8 cellular contexts compared by ENCODE assay signal in genomic region chr9:135499326-135500070, GRCh38. TPM values are rescaled to one million over a fixed set of nuclear protein-coding genes. Genes with fewer than 3 reads are reported as not detected.
DNase-seq lines count a peak whose midpoint lies in the region; ATAC-seq and TF ChIP-seq lines count a peak whose summit lies in the region.

No MANE protein-coding gene starts in this region.

- no peak overlapping the region for H3K4me3 ChIP-seq in CD4-positive, CD25-positive, alpha-beta regulatory T cell (ENCODE audit: low read depth, low read length)
- peak overlapping the region; percentile 90 for H3K4me3 ChIP-seq in osteoblast (ENCODE audit: insufficient read depth, low read length)
- H3K4me3 ChIP-seq in suprapubic skin = peak overlapping the region; percentile 63

- H3K27ac Mint-ChIP-seq in CD4-positive, CD25-positive, alpha-beta regulatory T cell = peak overlapping the region; percentile 5 to 74 (median 65)
- no peak overlapping the region for H3K27ac Mint-ChIP-seq in activated naive CD8-positive, alpha-beta T cell

- H3K4me3 Mint-ChIP-seq in CD4-positive, CD25-positive, alpha-beta regulatory T cell = peak overlapping the region; percentile 85 to 89 (median 88)
- peak overlapping the region; percentile 78 for H3K4me3 Mint-ChIP-seq in activated naive CD8-positive, alpha-beta T cell

- H2AFZ ChIP-seq in osteoblast (ENCODE audit: low read length) = peak overlapping the region; percentile 92

- H3K27me3 ChIP-seq in CD4-positive, CD25-positive, alpha-beta regulatory T cell (ENCODE audit: control insufficient read depth, insufficient read depth, low read length) = no peaks in the 10 kb centered on the region
- H3K27me3 ChIP-seq in osteoblast (ENCODE audit: insufficient read depth, low read length) = no peaks in the 10 kb centered on the region
- H3K27me3 ChIP-seq in suprapubic skin = no peaks in the 10 kb centered on the region

- WGBS in suprapubic skin = under 1% methylated on average over 32 of the region's 58 CpGs

- ATAC-seq in CD4-positive, CD25-positive, alpha-beta regulatory T cell (ENCODE audit: low read depth in 2 of 2) = peak; percentile 34 to 48
- peak; percentile 52 for ATAC-seq in GM21723 (IDR thresholded peaks at IDR 0.05; ENCODE audit: unreplicated experiment)

- H3K27me3 Mint-ChIP-seq in CD4-positive, CD25-positive, alpha-beta regulatory T cell = peaks cover 11% of the 10 kb centered on the region
- H3K27me3 Mint-ChIP-seq in activated naive CD8-positive, alpha-beta T cell = no peaks in the 10 kb centered on the region

- no peaks in the 10 kb centered on the region for H3K9me3 Mint-ChIP-seq in CD4-positive, CD25-positive, alpha-beta regulatory T cell
- no peaks in the 10 kb centered on the region for H3K9me3 Mint-ChIP-seq in activated naive CD8-positive, alpha-beta T cell (ENCODE audit: low read depth)

- TF ChIP-seq EP300 in suprapubic skin (IDR thresholded peaks at IDR 0.05) = no peak

- peak overlapping the region; percentile 47 for H3K27ac ChIP-seq in CD4-positive, CD25-positive, alpha-beta regulatory T cell (ENCODE audit: insufficient read depth, low read length, poor library complexity, severe bottlenecking)
- H3K27ac ChIP-seq in osteoblast (ENCODE audit: low read depth, low read length) = no peak overlapping the region
- H3K27ac ChIP-seq in suprapubic skin = peak overlapping the region; percentile 46

- peak overlapping the region; percentile 99 for H3K4me2 ChIP-seq in osteoblast (ENCODE audit: insufficient read depth, low read length)

- TF ChIP-seq CTCF in osteoblast (IDR thresholded peaks at IDR 0.05; ENCODE audit: extremely low read depth, low read depth, low read length) = no peak
- TF ChIP-seq CTCF in suprapubic skin (IDR thresholded peaks at IDR 0.05) = no peak

- H3K36me3 ChIP-seq in CD4-positive, CD25-positive, alpha-beta regulatory T cell (ENCODE audit: control insufficient read depth, insufficient read depth, low read length) = peaks cover 19% of the 10 kb centered on the region
- H3K36me3 ChIP-seq in osteoblast (ENCODE audit: insufficient read depth, low read length) = peaks cover 18% of the 10 kb centered on the region
- peaks cover 17% of the 10 kb centered on the region for H3K36me3 ChIP-seq in suprapubic skin

- peaks cover 19% of the 10 kb centered on the region for H4K20me1 ChIP-seq in osteoblast (ENCODE audit: insufficient read depth, low read length)

- no peaks in the 10 kb centered on the region for H3K9me3 ChIP-seq in CD4-positive, CD25-positive, alpha-beta regulatory T cell (ENCODE audit: control insufficient read depth in 2 of 2, low read length in 2 of 2)
- H3K9me3 ChIP-seq in osteoblast (ENCODE audit: low read depth, low read length) (no peaks in the 10 kb centered on the region), suprapubic skin (no peaks in the 10 kb centered on the region)

- H3K79me2 ChIP-seq in osteoblast (ENCODE audit: insufficient read depth, low read length) = peaks cover 19% of the 10 kb centered on the region

- peaks cover 0 to 29% (median 11%) of the 10 kb centered on the region in 4 donors for H3K4me1 Mint-ChIP-seq in CD4-positive, CD25-positive, alpha-beta regulatory T cell
- peaks cover 17% of the 10 kb centered on the region for H3K4me1 Mint-ChIP-seq in activated naive CD8-positive, alpha-beta T cell (ENCODE audit: low read depth)

- no peak for TF ChIP-seq POLR2A in suprapubic skin (IDR thresholded peaks at IDR 0.05)

- H3K4me1 ChIP-seq in CD4-positive, CD25-positive, alpha-beta regulatory T cell (ENCODE audit: control insufficient read depth, insufficient read depth, low read length, poor library complexity, severe bottlenecking) = peaks cover 28% of the 10 kb centered on the region
- peaks cover 11% of the 10 kb centered on the region for H3K4me1 ChIP-seq in osteoblast (ENCODE audit: insufficient read depth, low read length)
- peaks cover 32% of the 10 kb centered on the region for H3K4me1 ChIP-seq in suprapubic skin

- H3K36me3 Mint-ChIP-seq in CD4-positive, CD25-positive, alpha-beta regulatory T cell = peaks cover 10% of the 10 kb centered on the region
- H3K36me3 Mint-ChIP-seq in activated naive CD8-positive, alpha-beta T cell = peaks cover under 1% of the 10 kb centered on the region

- intact Hi-C loops in head of caudate nucleus (cut with DNase I) = no loop called here

- DNase-seq in CD4-positive, CD25-positive, alpha-beta regulatory T cell = peak; percentile 82 to 88 (median 82)
- DNase-seq in MV-4-11 (lab: John Stamatoyannopoulos, UW) (peak; percentile 77), SKM-1 treated with dmso at 0.1 percent for 144 hours (lab: John Stamatoyannopoulos, UW; ENCODE audit: unreplicated experiment) (peak; percentile 75), head of caudate nucleus (peak; percentile 95 to 100 (median 99)), osteoblast (ENCODE audit: insufficient read length, low spot score, missing footprints) (peak; percentile 98), suprapubic skin (ENCODE audit: low spot score in 2 of 2) (peak; percentile 97 to 98)

RNA-seq across cellular contexts. Expression of gene MRPS2, which starts 1.0 kb away (rescaled TPM):
- total RNA-seq in CD4-positive, CD25-positive, alpha-beta regulatory T cell = 18.1 TPM
- polyA plus RNA-seq in CD4-positive, CD25-positive, alpha-beta regulatory T cell = 10 to 100 TPM; 47.1 to 56.7 (median 53.5) TPM
- total RNA-seq in osteoblast = 13.0 and 18.3 TPM in 2 replicates
- total RNA-seq in suprapubic skin = 10 to 100 TPM; 51.5 to 61.7 (median 55.1) TPM

RNA-seq across cellular contexts. Expression of gene PPP1R26, which starts 19.9 kb away (rescaled TPM):
- 2.5 TPM for total RNA-seq in CD4-positive, CD25-positive, alpha-beta regulatory T cell
- polyA plus RNA-seq in CD4-positive, CD25-positive, alpha-beta regulatory T cell = under 1 TPM in 3 of 4 donors, not detected in 1; 0.05 to 0.64 (median 0.06) TPM
- total RNA-seq in osteoblast = 9.4 and 10.5 TPM in 2 replicates
- total RNA-seq in suprapubic skin = 10 to 100 TPM in 2 of 4 donors, 1 to 10 TPM in 2; 6.2 to 11.0 (median 9.0) TPM

RNA-seq across cellular contexts. Expression of gene LCN1, which starts 21.7 kb away (rescaled TPM):
- not detected for total RNA-seq in CD4-positive, CD25-positive, alpha-beta regulatory T cell
- not detected for polyA plus RNA-seq in CD4-positive, CD25-positive, alpha-beta regulatory T cell
- not detected in 2 replicates for total RNA-seq in osteoblast
- not detected for total RNA-seq in suprapubic skin

RNA-seq across cellular contexts. Expression of gene OBP2A, which starts 46.4 kb away (rescaled TPM):
- total RNA-seq in CD4-positive, CD25-positive, alpha-beta regulatory T cell = not detected
- not detected for polyA plus RNA-seq in CD4-positive, CD25-positive, alpha-beta regulatory T cell
- not detected in 2 replicates for total RNA-seq in osteoblast
- 1 to 10 TPM in 3 of 4 donors, not detected in 1; 1.0 to 3.9 (median 1.7) TPM for total RNA-seq in suprapubic skin
